Comparison of ENCODE assay signal across 8 cellular contexts in the genomic region with DNA sequence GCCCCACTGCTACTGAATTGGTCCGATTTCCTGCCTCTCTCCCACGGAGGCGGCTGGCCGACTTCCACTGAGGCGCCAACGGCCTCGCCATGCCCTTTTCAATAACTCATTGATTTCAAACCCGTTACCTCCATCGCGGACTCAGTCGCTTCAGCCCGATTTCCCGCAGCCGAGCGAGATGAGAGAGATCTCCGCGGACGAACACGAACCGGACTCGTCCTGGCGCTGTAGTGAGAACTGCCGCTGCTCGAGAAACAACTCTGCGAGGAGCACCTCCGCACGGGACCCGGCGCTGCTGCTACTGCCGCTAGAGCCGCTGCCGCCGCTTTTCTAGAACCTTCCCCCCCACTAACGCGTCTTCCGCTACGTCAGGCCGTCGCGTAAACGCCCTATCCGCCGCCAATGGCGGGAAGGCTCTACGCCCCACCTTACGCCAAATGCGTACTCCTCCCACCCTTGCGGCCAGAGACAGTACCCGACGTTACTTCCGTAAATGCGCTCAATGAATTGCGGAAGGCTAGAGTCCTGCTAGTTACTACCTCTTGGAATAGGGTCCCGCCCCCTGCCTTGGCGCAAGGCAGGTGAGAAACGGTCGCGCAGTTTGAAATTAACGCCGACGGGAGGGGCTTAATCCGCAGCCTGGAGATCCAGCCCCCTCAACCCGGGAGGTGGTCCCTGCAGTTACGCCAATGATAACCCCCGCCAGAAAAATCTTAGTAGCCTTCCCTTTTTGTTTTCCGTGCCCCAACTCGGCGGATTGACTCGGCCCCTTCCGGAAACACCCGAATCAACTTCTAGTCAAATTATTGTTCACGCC. TPM values are rescaled to one million over a fixed set of nuclear protein-coding genes. Genes with fewer than 3 reads are reported as not detected.
A peak's percentile ranks its signal among the peaks of the same experiment; 100 is the strongest.
DNase-seq lines count a peak whose midpoint lies in the region; ATAC-seq, FAIRE-seq and TF ChIP-seq lines count a peak whose summit lies in the region.

A gene (minus strand): TSS at position 303 of the 817 bp plus-strand sequence. CDS start 169 bp downstream, at position 134.

- DNase-seq in AG04449 (ENCODE audit: low read depth, low spot score) (peak; percentile 93), NCI-H226 (peak; percentile 100), WTC11 (ENCODE audit: low spot score) (peak; percentile 93), cardiac fibroblast (ENCODE audit: low read depth in 2 of 2) (peak; percentile 98 to 99), iPS-NIHi11 (ENCODE audit: low spot score) (peak; percentile 76), small intestine (peak; percentile 98)

- ATAC-seq in GM18909 (IDR thresholded peaks at IDR 0.05; ENCODE audit: poor library complexity, unreplicated experiment) (peak; percentile 68), HG03175 (IDR thresholded peaks at IDR 0.05; ENCODE audit: unreplicated experiment) (peak; percentile 56), WTC11 (peak; percentile 84)

- no peak for FAIRE-seq in small intestine (lab: Jason Lieb, UNC)

- H3K9me3 Mint-ChIP-seq in WTC11: no peaks in the 10 kb centered on the region

- peaks cover 74% of the 10 kb centered on the region for H3K36me3 Mint-ChIP-seq in WTC11

- TF ChIP-seq CTCF in AG04449 (IDR thresholded peaks at IDR 0.05; ENCODE audit: insufficient read depth, low read length, missing control alignments) (no peak), WTC11 (IDR thresholded peaks at IDR 0.05) (no peak), cardiac fibroblast (IDR thresholded peaks at IDR 0.05; ENCODE audit: low read depth, low read length) (no peak)

- H3K27ac ChIP-seq in small intestine (ENCODE audit: low read depth in 1 of 2, low read length in 1 of 2): peak within 1 kb of the TSS; percentile 99

- peaks cover 3% of the 10 kb centered on the region for H3K27me3 Mint-ChIP-seq in WTC11 (ENCODE audit: low read depth)

- 0% methylated on average over 72 of the region's 72 CpGs for WGBS in small intestine, 3 donors

- H3K4me3 ChIP-seq in AG04449 (ENCODE audit: low read depth, low read length) (peak within 1 kb of the TSS; percentile 98), cardiac fibroblast (replicated peaks in 1 of 2; ENCODE audit: low read depth in 2 of 2, low read length in 2 of 2) (peak within 1 kb of the TSS; percentile 98 to 99), small intestine (ENCODE audit: low read depth in 1 of 2, low read length in 2 of 2) (peak within 1 kb of the TSS; percentile 96 to 99)

- H3K4me1 Mint-ChIP-seq in WTC11: peaks cover 42% of the 10 kb centered on the region

- H3K27me3 ChIP-seq in small intestine (ENCODE audit: control insufficient read depth in 2 of 2, insufficient read depth in 2 of 2, low read length in 2 of 2): no peaks in the 10 kb centered on the region

- peak within 1 kb of the TSS; percentile 100 for H3K4me3 Mint-ChIP-seq in WTC11

- H3K27ac Mint-ChIP-seq in WTC11: peak within 1 kb of the TSS; percentile 100

- peaks cover 3 to 10% of the 10 kb centered on the region in 2 donors for H3K36me3 ChIP-seq in small intestine (ENCODE audit: control insufficient read depth in 2 of 2, insufficient read depth in 2 of 2, low read length in 2 of 2)

- H3K4me1 ChIP-seq in small intestine (ENCODE audit: control insufficient read depth in 2 of 2, insufficient read depth in 1 of 2, low read depth in 1 of 2, low read length in 1 of 2): peaks cover 0 to 2% of the 10 kb centered on the region in 2 donors

- no peaks in the 10 kb centered on the region for H3K9me3 ChIP-seq in small intestine (ENCODE audit: control insufficient read depth, low read depth)

- CTCF ChIA-PET in AG04449 (lab: Yijun Ruan, JAX): interaction anchor here (0.6 to 10.3 kb wide), 6 partner anchors 9 to 164 kb away, joined by 3 to 174 read pairs (median 4); no protein-coding TSS in a partner anchor
- CTCF ChIA-PET in WTC11 (lab: Charles Lee): no interaction called here

- POLR2A ChIA-PET in AG04449 (lab: Yijun Ruan, JAX): interaction anchor here (0.6 to 4.6 kb wide), 15 partner anchors 9 to 1075 kb away, joined by 3 to 24 read pairs (median 4); a partner anchor contains a TSS
- POLR2A ChIA-PET in WTC11 (lab: Charles Lee): interaction anchor here (0.6 to 4.5 kb wide), 21 partner anchors 8 to 344 kb away, joined by 3 to 35 read pairs (median 4); a partner anchor contains a TSS

TF ChIP-seq in WTC11, 78 proteins besides CTCF, POLR2A, EP300 and RAD21 (continues in another document):
- TF ChIP-seq ESRRA (CRISPR knock-in tag; IDR thresholded peaks at IDR 0.05; ENCODE audit: borderline replicate concordance): no peak; the same call in 1 of the 2 replicates
- TF ChIP-seq, protein P1, sequence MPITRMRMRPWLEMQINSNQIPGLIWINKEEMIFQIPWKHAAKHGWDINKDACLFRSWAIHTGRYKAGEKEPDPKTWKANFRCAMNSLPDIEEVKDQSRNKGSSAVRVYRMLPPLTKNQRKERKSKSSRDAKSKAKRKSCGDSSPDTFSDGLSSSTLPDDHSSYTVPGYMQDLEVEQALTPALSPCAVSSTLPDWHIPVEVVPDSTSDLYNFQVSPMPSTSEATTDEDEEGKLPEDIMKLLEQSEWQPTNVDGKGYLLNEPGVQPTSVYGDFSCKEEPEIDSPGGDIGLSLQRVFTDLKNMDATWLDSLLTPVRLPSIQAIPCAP (CRISPR knock-in tag; IDR thresholded peaks at IDR 0.05): peak; percentile 62; the same call in 1 of the 2 replicates
- TF ChIP-seq, protein P2, sequence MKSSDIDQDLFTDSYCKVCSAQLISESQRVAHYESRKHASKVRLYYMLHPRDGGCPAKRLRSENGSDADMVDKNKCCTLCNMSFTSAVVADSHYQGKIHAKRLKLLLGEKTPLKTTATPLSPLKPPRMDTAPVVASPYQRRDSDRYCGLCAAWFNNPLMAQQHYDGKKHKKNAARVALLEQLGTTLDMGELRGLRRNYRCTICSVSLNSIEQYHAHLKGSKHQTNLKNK (CRISPR knock-in tag; IDR thresholded peaks at IDR 0.05): 0 out of 2 replicates have a peak, but pooled peaks have one; percentile 10
- TF ChIP-seq, protein P3, sequence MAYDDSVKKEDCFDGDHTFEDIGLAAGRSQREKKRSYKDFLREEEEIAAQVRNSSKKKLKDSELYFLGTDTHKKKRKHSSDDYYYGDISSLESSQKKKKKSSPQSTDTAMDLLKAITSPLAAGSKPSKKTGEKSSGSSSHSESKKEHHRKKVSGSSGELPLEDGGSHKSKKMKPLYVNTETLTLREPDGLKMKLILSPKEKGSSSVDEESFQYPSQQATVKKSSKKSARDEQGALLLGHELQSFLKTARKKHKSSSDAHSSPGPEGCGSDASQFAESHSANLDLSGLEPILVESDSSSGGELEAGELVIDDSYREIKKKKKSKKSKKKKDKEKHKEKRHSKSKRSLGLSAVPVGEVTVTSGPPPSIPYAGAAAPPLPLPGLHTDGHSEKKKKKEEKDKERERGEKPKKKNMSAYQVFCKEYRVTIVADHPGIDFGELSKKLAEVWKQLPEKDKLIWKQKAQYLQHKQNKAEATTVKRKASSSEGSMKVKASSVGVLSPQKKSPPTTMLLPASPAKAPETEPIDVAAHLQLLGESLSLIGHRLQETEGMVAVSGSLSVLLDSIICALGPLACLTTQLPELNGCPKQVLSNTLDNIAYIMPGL (CRISPR knock-in tag; IDR thresholded peaks at IDR 0.05): no peak
- TF ChIP-seq, protein P4, sequence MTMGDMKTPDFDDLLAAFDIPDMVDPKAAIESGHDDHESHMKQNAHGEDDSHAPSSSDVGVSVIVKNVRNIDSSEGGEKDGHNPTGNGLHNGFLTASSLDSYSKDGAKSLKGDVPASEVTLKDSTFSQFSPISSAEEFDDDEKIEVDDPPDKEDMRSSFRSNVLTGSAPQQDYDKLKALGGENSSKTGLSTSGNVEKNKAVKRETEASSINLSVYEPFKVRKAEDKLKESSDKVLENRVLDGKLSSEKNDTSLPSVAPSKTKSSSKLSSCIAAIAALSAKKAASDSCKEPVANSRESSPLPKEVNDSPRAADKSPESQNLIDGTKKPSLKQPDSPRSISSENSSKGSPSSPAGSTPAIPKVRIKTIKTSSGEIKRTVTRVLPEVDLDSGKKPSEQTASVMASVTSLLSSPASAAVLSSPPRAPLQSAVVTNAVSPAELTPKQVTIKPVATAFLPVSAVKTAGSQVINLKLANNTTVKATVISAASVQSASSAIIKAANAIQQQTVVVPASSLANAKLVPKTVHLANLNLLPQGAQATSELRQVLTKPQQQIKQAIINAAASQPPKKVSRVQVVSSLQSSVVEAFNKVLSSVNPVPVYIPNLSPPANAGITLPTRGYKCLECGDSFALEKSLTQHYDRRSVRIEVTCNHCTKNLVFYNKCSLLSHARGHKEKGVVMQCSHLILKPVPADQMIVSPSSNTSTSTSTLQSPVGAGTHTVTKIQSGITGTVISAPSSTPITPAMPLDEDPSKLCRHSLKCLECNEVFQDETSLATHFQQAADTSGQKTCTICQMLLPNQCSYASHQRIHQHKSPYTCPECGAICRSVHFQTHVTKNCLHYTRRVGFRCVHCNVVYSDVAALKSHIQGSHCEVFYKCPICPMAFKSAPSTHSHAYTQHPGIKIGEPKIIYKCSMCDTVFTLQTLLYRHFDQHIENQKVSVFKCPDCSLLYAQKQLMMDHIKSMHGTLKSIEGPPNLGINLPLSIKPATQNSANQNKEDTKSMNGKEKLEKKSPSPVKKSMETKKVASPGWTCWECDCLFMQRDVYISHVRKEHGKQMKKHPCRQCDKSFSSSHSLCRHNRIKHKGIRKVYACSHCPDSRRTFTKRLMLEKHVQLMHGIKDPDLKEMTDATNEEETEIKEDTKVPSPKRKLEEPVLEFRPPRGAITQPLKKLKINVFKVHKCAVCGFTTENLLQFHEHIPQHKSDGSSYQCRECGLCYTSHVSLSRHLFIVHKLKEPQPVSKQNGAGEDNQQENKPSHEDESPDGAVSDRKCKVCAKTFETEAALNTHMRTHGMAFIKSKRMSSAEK (CRISPR knock-in tag; IDR thresholded peaks at IDR 0.05; ENCODE audit: borderline replicate concordance): no peak

RNA-seq across cellular contexts. Expression of the gene that starts here (rescaled TPM):
- total RNA-seq in WTC11 (2021): 1,081 to 1,101 TPM (median 1,097 TPM) in 3 replicates
- 1,000 to 10,000 TPM in 1 of 3 donors, 100 to 1,000 TPM in 2; 495 to 1,007 (median 600) TPM for polyA plus RNA-seq in small intestine

Comparison
In these comparisons a context has a peak if more than half of its experiments do, and no peak if none do; other contexts are left out.
1. Peak in every context shown above with its lines: DNase-seq, ATAC-seq, H3K4me3 ChIP-seq and H3K27ac ChIP-seq.